ENCODE assay signal across 36 cellular contexts in genomic region chr4:119310826-119311225, GRCh38. TPM values are rescaled to one million over a fixed set of nuclear protein-coding genes. Genes with fewer than 3 reads are reported as not detected.
"Had no signal": no experiment of that assay in that cellular context is flagged by ENCODE, and none has a peak within 500 bp of the region (broad histone marks: within the 10 kb centered on the region; RNA-seq: fewer than 3 reads in every experiment).

No MANE protein-coding gene starts in this region.

- H3K4me3 Mint-ChIP-seq: activated CD4-positive, alpha-beta memory T cell treated with anti-CD3 and anti-CD28 coated beads, Interleukin-2, amount 10 ng/mL, durations not matched to agents 7 days and 5 days; activated CD4-positive, alpha-beta T cell treated with anti-CD3 and anti-CD28 coated beads, Interleukin-2, amount 10 ng/mL, durations not matched to agents 7 days and 5 days; activated T-cell treated with anti-CD3 and anti-CD28 coated beads, Interleukin-2, amount 50 U/mL, for 24 hours; memory B cell; natural killer cell; stimulated activated memory B cell treated with anti-CD40 and anti-IgM and Interleukin-4, amounts not matched to agents 10 μg/mL and 1 μg/mL and 100 μg/mL, for 72 hours; T-helper 1 cell treated with Interleukin-12 subunit alpha and Interleukin-12 subunit beta and Interleukin-4 antibody, amounts not matched to agents 30 μg/mL and 1 μg/mL, for 36 hours; WTC11 had no signal

- H3K27me3 ChIP-seq: body of pancreas, cardiac muscle cell, esophagus squamous epithelium, gastroesophageal sphincter, ovary, right lobe of liver, tibial nerve had no signal

- H3K36me3 Mint-ChIP-seq: memory B cell; natural killer cell; stimulated activated memory B cell treated with anti-CD40 and anti-IgM and Interleukin-4, amounts not matched to agents 10 μg/mL and 1 μg/mL and 100 μg/mL, for 72 hours; WTC11 had no signal

- H3K4me1 ChIP-seq: body of pancreas, gastroesophageal sphincter, right lobe of liver, tibial nerve had no signal

- H3K36me3 ChIP-seq: cardiac muscle cell, esophagus squamous epithelium, gastroesophageal sphincter, ovary, right lobe of liver, stomach, tibial nerve had no signal

- H3K9me3 ChIP-seq: body of pancreas, esophagus squamous epithelium, gastroesophageal sphincter, ovary, right lobe of liver, stomach, tibial nerve had no signal

- H3K4me1 Mint-ChIP-seq: memory B cell; natural killer cell; stimulated activated memory B cell treated with anti-CD40 and anti-IgM and Interleukin-4, amounts not matched to agents 10 μg/mL and 1 μg/mL and 100 μg/mL, for 72 hours had no signal

- H3K79me2 ChIP-seq: hepatocyte had no signal

- H3K27ac Mint-ChIP-seq: activated CD4-positive, alpha-beta memory T cell treated with anti-CD3 and anti-CD28 coated beads, Interleukin-2, amount 10 ng/mL, durations not matched to agents 7 days and 5 days; activated CD4-positive, alpha-beta T cell treated with anti-CD3 and anti-CD28 coated beads, Interleukin-2, amount 10 ng/mL, durations not matched to agents 7 days and 5 days; activated T-cell treated with anti-CD3 and anti-CD28 coated beads, Interleukin-2, amount 50 U/mL, for 24 hours; memory B cell; natural killer cell; progenitor cell of endocrine pancreas; stimulated activated memory B cell treated with anti-CD40 and anti-IgM and Interleukin-4, amounts not matched to agents 10 μg/mL and 1 μg/mL and 100 μg/mL, for 72 hours; T-helper 1 cell treated with Interleukin-12 subunit alpha and Interleukin-12 subunit beta and Interleukin-4 antibody, amounts not matched to agents 30 μg/mL and 1 μg/mL, for 36 hours; WTC11 had no signal

- H3K27ac ChIP-seq: body of pancreas, cardiac muscle cell, epithelial cell of prostate, esophagus squamous epithelium, gastroesophageal sphincter, hepatocyte, ovary, right lobe of liver, SK-N-MC, stomach, tibial nerve had no signal

- ATAC-seq: body of pancreas; gastroesophageal sphincter; natural killer cell; right lobe of liver; stimulated activated memory B cell treated with anti-CD40 and anti-IgM and Interleukin-4, amounts not matched to agents 10 μg/mL and 1 μg/mL and 100 μg/mL, for 72 hours; WTC11 had no signal

- H3K4me3 ChIP-seq: body of pancreas, cardiac muscle cell, esophagus squamous epithelium, gastroesophageal sphincter, hepatocyte, ovary, right lobe of liver, SK-N-MC, stomach, tibial nerve had no signal

- DNase-seq: activated CD4-positive, alpha-beta memory T cell treated with anti-CD3 and anti-CD28 coated beads, Interleukin-2, amount 10 ng/mL, durations not matched to agents 7 days and 5 days; activated CD4-positive, alpha-beta T cell treated with anti-CD3 and anti-CD28 coated beads for 1 hour; activated CD4-positive, alpha-beta T cell treated with anti-CD3 and anti-CD28 coated beads, Interleukin-2, amount 10 ng/mL, durations not matched to agents 7 days and 5 days; activated CD8-positive, alpha-beta memory T cell treated with anti-CD3 and anti-CD28 coated beads, Interleukin-2, amount 50 U/mL, for 48 hours; activated gamma-delta T cell; activated naive CD4-positive, alpha-beta T cell treated with anti-CD3 and anti-CD28 coated beads, Interleukin-2, amount 50 U/mL, for 16 hours; activated T-cell treated with anti-CD3 and anti-CD28 coated beads, Interleukin-2, amount 50 U/mL, for 24 hours; body of pancreas; dermis blood vessel endothelial cell; effector CD4-positive, alpha-beta T cell; esophagus squamous epithelium; natural killer cell; ovary; right lobe of liver; small intestine; stimulated activated CD4-positive, alpha-beta T cell treated with anti-CD3 and anti-CD28 coated beads, Interleukin-1b, Interleukin-23, amount 100 ng/mL, for 48 hours; stimulated activated CD4-positive, alpha-beta T cell treated with anti-CD3 and anti-CD28 coated beads, Interleukin-4, amount 100 ng/mL, for 4 hours; stimulated activated CD8-positive, alpha-beta memory T cell treated with anti-CD3 and anti-CD28 coated beads, Interleukin-4, amount 100 ng/mL, for 48 hours; stomach had no signal

- H3K4me2 ChIP-seq: hepatocyte had no signal

- H2AFZ ChIP-seq: hepatocyte had no signal

- H3K27me3 Mint-ChIP-seq: stimulated activated memory B cell treated with anti-CD40 and anti-IgM and Interleukin-4, amounts not matched to agents 10 μg/mL and 1 μg/mL and 100 μg/mL, for 72 hours had no signal

- H3K9me3 Mint-ChIP-seq: activated CD4-positive, alpha-beta memory T cell treated with anti-CD3 and anti-CD28 coated beads, Interleukin-2, amount 10 ng/mL, durations not matched to agents 7 days and 5 days; activated CD4-positive, alpha-beta T cell treated with anti-CD3 and anti-CD28 coated beads, Interleukin-2, amount 10 ng/mL, durations not matched to agents 7 days and 5 days; activated T-cell treated with anti-CD3 and anti-CD28 coated beads, Interleukin-2, amount 50 U/mL, for 24 hours; memory B cell; natural killer cell; stimulated activated memory B cell treated with anti-CD40 and anti-IgM and Interleukin-4, amounts not matched to agents 10 μg/mL and 1 μg/mL and 100 μg/mL, for 72 hours; T-helper 1 cell treated with Interleukin-12 subunit alpha and Interleukin-12 subunit beta and Interleukin-4 antibody, amounts not matched to agents 30 μg/mL and 1 μg/mL, for 36 hours; WTC11 had no signal

RNA-seq across cellular contexts. Expression of gene FABP2, which starts 11.1 kb away (rescaled TPM):
- total RNA-seq: activated CD4-positive, alpha-beta memory T cell treated with anti-CD3 and anti-CD28 coated beads, Interleukin-2, amount 10 ng/mL, durations not matched to agents 7 days and 5 days; activated CD4-positive, alpha-beta T cell treated with anti-CD3 and anti-CD28 coated beads, Interleukin-2, amount 10 ng/mL, durations not matched to agents 7 days and 5 days; body of pancreas; cerebellum; dermis blood vessel endothelial cell; esophagus squamous epithelium; gastroesophageal sphincter; lower leg skin; mononuclear cell; natural killer cell; progenitor cell of endocrine pancreas; renal cortical epithelial cell; temporal lobe; tibial nerve; ureter; WTC11 had no signal
